In the genomic region with DNA sequence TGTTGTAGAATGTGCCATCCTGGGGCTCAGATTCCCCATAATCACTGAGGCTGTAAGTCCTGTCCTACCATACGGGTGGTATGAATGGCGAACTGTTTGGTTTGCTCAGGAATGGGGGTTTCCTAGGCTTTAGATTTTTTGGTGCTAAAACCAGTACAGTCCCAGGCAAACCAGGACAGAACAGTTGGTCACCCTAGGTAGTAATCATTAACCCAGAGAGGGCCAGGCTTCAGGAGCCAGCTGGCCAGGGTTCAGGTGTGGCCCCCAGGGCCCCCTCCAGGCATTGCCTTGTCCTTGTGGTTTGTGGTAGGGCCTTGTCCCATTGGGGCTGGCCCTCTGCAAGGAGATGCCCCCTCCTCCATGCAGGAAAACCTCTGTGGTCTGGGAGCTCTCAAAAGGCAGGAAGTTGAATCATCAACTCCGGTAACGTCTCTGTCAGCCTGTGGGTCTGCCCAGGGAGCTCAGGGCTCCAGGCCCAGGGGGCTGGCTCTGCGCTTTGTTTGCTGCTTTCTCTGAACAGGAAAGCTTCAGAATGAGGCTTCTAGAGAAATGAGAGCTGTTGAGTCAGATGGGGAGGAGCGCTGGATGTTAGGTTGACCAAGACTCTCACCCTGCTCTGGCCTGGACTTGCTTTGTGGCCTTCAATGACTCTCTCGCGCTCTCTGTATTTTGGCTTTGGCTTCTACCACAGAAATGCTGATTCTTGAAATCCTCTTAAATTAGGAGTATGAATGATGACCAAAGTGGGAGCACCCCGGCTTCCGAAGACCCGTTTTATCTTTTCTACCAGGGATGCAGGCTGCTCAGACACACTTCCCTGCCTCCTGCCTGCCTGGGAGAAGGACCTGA, we compare ENCODE assay signal across 9 cellular contexts. TPM values are rescaled to one million over a fixed set of nuclear protein-coding genes. Genes with fewer than 3 reads are reported as not detected.
DNase-seq lines count a peak whose midpoint lies in the region; ATAC-seq and TF ChIP-seq lines count a peak whose summit lies in the region.
"Had no signal": no experiment of that assay in that cellular context is flagged by ENCODE, and none has a peak within 500 bp of the region (broad histone marks: within the 10 kb centered on the region; RNA-seq: fewer than 3 reads in every experiment).

No MANE protein-coding gene starts in this region.

- H3K36me3 ChIP-seq in neural progenitor cell (no peaks in the 10 kb centered on the region), subcutaneous abdominal adipose tissue (ENCODE audit: control insufficient read depth in 5 of 5, insufficient read depth in 5 of 5, low read length in 5 of 5) (no peaks in the 10 kb centered on the region)
- H3K36me3 ChIP-seq: cardiac muscle cell had no signal

- H3K4me3 ChIP-seq in epithelial cell of esophagus (ENCODE audit: low read length) (no peak overlapping the region), neural progenitor cell (no peak overlapping the region), subcutaneous abdominal adipose tissue (ENCODE audit: low read depth in 1 of 5, low read length in 5 of 5) (no peak overlapping the region)
- H3K4me3 ChIP-seq: cardiac muscle cell had no signal

- peak overlapping the region; percentile 94 for H2AFZ ChIP-seq in neural progenitor cell (replicated peaks)

- no peak overlapping the region for H3K4me3 Mint-ChIP-seq in neural progenitor cell

- peak; percentile 95 for DNase-seq in GDM1 (lab: John Stamatoyannopoulos, UW)
- peak; percentile 44 for DNase-seq in NCI-H2029 treated with DMSO at 0.1 percent for 48 hours (lab: John Stamatoyannopoulos, UW)
- peak; percentile 21 to 39 for DNase-seq in activated CD8-positive, alpha-beta memory T cell treated with anti-CD3 and anti-CD28 coated beads for 4 hours (ENCODE audit: low read depth in 2 of 2)
- DNase-seq in epithelial cell of esophagus (ENCODE audit: low read depth) = peak; percentile 96
- no peak for DNase-seq in neural progenitor cell (ENCODE audit: low spot score)
- no peak for DNase-seq in putamen (ENCODE audit: low spot score)

- H3K4me1 ChIP-seq in neural progenitor cell (no peaks in the 10 kb centered on the region), subcutaneous abdominal adipose tissue (ENCODE audit: control insufficient read depth in 5 of 5, insufficient read depth in 5 of 5, low read length in 5 of 5) (peaks cover 13 to 42% (median 37%) of the 10 kb centered on the region in 5 donors)

- no peaks in the 10 kb centered on the region for H3K9me3 Mint-ChIP-seq in neural progenitor cell

- ATAC-seq in HG02571 (IDR thresholded peaks at IDR 0.05; ENCODE audit: unreplicated experiment) = peak; percentile 75

- H3K4me1 Mint-ChIP-seq in neural progenitor cell = peaks cover 4% of the 10 kb centered on the region

- no peaks in the 10 kb centered on the region for H4K20me1 ChIP-seq in neural progenitor cell (ENCODE audit: low read depth)

- peaks cover 11% of the 10 kb centered on the region for H3K27me3 Mint-ChIP-seq in neural progenitor cell (ENCODE audit: insufficient read depth, low read depth)

- H3K27ac Mint-ChIP-seq in neural progenitor cell = no peak overlapping the region

- TF ChIP-seq CTCF in epithelial cell of esophagus (IDR thresholded peaks at IDR 0.05; ENCODE audit: insufficient read depth, low read depth, low read length, missing control alignments) = no peak
- no peak for TF ChIP-seq CTCF in neural progenitor cell (IDR thresholded peaks at IDR 0.05)

- H3K27me3 ChIP-seq in neural progenitor cell = no peaks in the 10 kb centered on the region
- no peaks in the 10 kb centered on the region for H3K27me3 ChIP-seq in subcutaneous abdominal adipose tissue (ENCODE audit: control insufficient read depth in 5 of 5, insufficient read depth in 4 of 5, low read length in 5 of 5)
- H3K27me3 ChIP-seq: cardiac muscle cell had no signal

- H3K79me2 ChIP-seq in neural progenitor cell (ENCODE audit: low read depth) = no peaks in the 10 kb centered on the region

- no peaks in the 10 kb centered on the region for H3K36me3 Mint-ChIP-seq in neural progenitor cell

- H3K27ac ChIP-seq in neural progenitor cell (no peak overlapping the region), subcutaneous abdominal adipose tissue (ENCODE audit: low read depth, low read length) (peak overlapping the region; percentile 81)
- H3K27ac ChIP-seq: cardiac muscle cell had no signal

- no peak overlapping the region for H3K9ac ChIP-seq in neural progenitor cell
- H3K9ac ChIP-seq in subcutaneous abdominal adipose tissue (ENCODE audit: low read length in 5 of 5) = peak overlapping the region in 4 of 5 donors; percentile 31 to 52 (median 38)

- H3F3A ChIP-seq in neural progenitor cell (ENCODE audit: low read depth) = no peaks in the 10 kb centered on the region

- no peak overlapping the region for H3K4me2 ChIP-seq in neural progenitor cell

- H3K9me3 ChIP-seq in neural progenitor cell (ENCODE audit: low read depth) = no peaks in the 10 kb centered on the region
- no peaks in the 10 kb centered on the region for H3K9me3 ChIP-seq in subcutaneous abdominal adipose tissue (ENCODE audit: control insufficient read depth in 5 of 5, low read length in 5 of 5)

RNA-seq across cellular contexts. Expression of gene JADE2, which starts 22.2 kb away (rescaled TPM):
- total RNA-seq in neural progenitor cell (ENCODE audit: low replicate concordance) = 1.7 and 2.3 TPM in 2 replicates

Comparison
In these comparisons a context has a peak if more than half of its experiments do, and no peak if none do; other contexts are left out.
1. DNase-seq: peak in GDM1 (single experiment), NCI-H2029 treated with DMSO at 0.1 percent for 48 hours (single experiment), activated CD8-positive, alpha-beta memory T cell treated with anti-CD3 and anti-CD28 coated beads for 4 hours (2 of 2) and epithelial cell of esophagus (single experiment); none in neural progenitor cell (single experiment) and putamen (single experiment).